25 cellular contexts compared by ENCODE assay signal in genomic region chr7:117065585-117066150, GRCh38.
DNase-seq lines count a peak whose midpoint lies in the region; ATAC-seq and TF ChIP-seq lines count a peak whose summit lies in the region.
"Had no signal": no experiment of that assay in that cellular context is flagged by ENCODE, and none has a peak within 500 bp of the region (broad histone marks: within the 10 kb centered on the region; RNA-seq: fewer than 3 reads in every experiment).

No MANE protein-coding gene starts in this region.

- H3K9me3 ChIP-seq in mammary epithelial cell (replicated peaks; ENCODE audit: insufficient read depth, low read length), result no peaks in the 10 kb centered on the region
- no peaks in the 10 kb centered on the region for H3K9me3 ChIP-seq in breast epithelium
- no peaks in the 10 kb centered on the region for H3K9me3 ChIP-seq in adipocyte (ENCODE audit: control insufficient read depth, low read length)

- H3K27ac Mint-ChIP-seq in stimulated activated memory B cell treated with anti-CD40 and anti-IgM and Interleukin-4, amounts not matched to agents 10 μg/mL and 1 μg/mL and 100 μg/mL, for 72 hours, result peak overlapping the region; percentile 45
- H3K27ac Mint-ChIP-seq: B cell; CD4-positive, alpha-beta T cell had no signal

- H3K9ac ChIP-seq in mammary epithelial cell (ENCODE audit: insufficient read depth, low read length) (no peak overlapping the region), adipocyte (ENCODE audit: low read length) (no peak overlapping the region)

- peaks cover 35% of the 10 kb centered on the region for H3K79me2 ChIP-seq in mammary epithelial cell (ENCODE audit: insufficient read depth, low read length)

- H3K27ac ChIP-seq in mammary epithelial cell (ENCODE audit: insufficient read depth, low read depth, low read length), result no peak overlapping the region
- H3K27ac ChIP-seq in breast epithelium, result no peak overlapping the region
- H3K27ac ChIP-seq in foreskin keratinocyte, result no peak overlapping the region
- H3K27ac ChIP-seq: 22Rv1 had no signal

- WGBS in mammary epithelial cell (ENCODE audit: low coverage, missing lambda C conversion rate), result 33% methylated on average over 3 of the region's 3 CpGs

- intact Hi-C loops in mammary epithelial cell (cut with micrococcal nuclease) (no loop called here), breast epithelium (cut with DNase I; ENCODE audit: low total_unique reads) (no loop called here)

- H2AFZ ChIP-seq in mammary epithelial cell (ENCODE audit: low read depth, low read length), result no peak overlapping the region

- H3K4me1 ChIP-seq in mammary epithelial cell (ENCODE audit: insufficient read depth, low read length) (no peaks in the 10 kb centered on the region), breast epithelium (no peaks in the 10 kb centered on the region), adipocyte (ENCODE audit: control insufficient read depth, insufficient read depth, low read length) (peaks cover 19% of the 10 kb centered on the region), foreskin keratinocyte (peaks cover 26% of the 10 kb centered on the region)

- no peaks in the 10 kb centered on the region for H4K20me1 ChIP-seq in mammary epithelial cell (ENCODE audit: insufficient read depth, low read length)

- CTCF ChIA-PET in mammary epithelial cell (lab: Charles Lee; ENCODE audit: low non-redundant PET), result no interaction called here

- no peak overlapping the region for H3K4me3 ChIP-seq in mammary epithelial cell (replicated peaks in 1 of 3; ENCODE audit: insufficient read depth in 1 of 3, low read depth in 2 of 3, low read length in 3 of 3)
- no peak overlapping the region for H3K4me3 ChIP-seq in breast epithelium
- no peak overlapping the region for H3K4me3 ChIP-seq in adipocyte (ENCODE audit: low read length)
- H3K4me3 ChIP-seq: GM12878, K562 had no signal

- dilution Hi-C loops in mammary epithelial cell (cut with HindIII; ENCODE audit: low sequenced_read_pairs), result no loop called here

- in situ Hi-C loops in mammary epithelial cell (cut with MboI; ENCODE audit: low sequenced_read_pairs in 2 of 2), result no loop called here

- TF ChIP-seq CTCF in mammary epithelial cell (conservative IDR thresholded peaks at IDR 0.05 in 1 of 2, IDR thresholded peaks at IDR 0.05 in 1 of 2; ENCODE audit: extremely low read depth in 1 of 2, insufficient read depth in 1 of 2, low read depth in 1 of 2, low read length in 2 of 2) (no peak), breast epithelium (IDR thresholded peaks at IDR 0.05) (no peak), foreskin keratinocyte (conservative IDR thresholded peaks at IDR 0.05) (no peak)

- no peak overlapping the region for H3K4me2 ChIP-seq in mammary epithelial cell (ENCODE audit: insufficient read depth, low read depth, low read length)

- DNase-seq in mammary epithelial cell, result peak; percentile 15
- DNase-seq in breast epithelium (ENCODE audit: low spot score in 2 of 2), result no peak
- peak; percentile 10 for DNase-seq in adipocyte (ENCODE audit: low read depth)
- DNase-seq in foreskin keratinocyte, result peak in 1 of 2 donors; percentile 72
- DNase-seq in hypothalamus (lab: John Stamatoyannopoulos, UW), result no peak
- DNase-seq in HUDEP-2 (lab: John Stamatoyannopoulos, UW; ENCODE audit: unreplicated experiment in 76 of 76), result no peak
- no peak for DNase-seq in activated effector memory CD4-positive, alpha-beta T cell treated with anti-CD3 and anti-CD28 coated beads, Interleukin-2, amount 50 U/mL, for 16 hours
- DNase-seq: CD4-positive, alpha-beta T cell; DMS153; GF-D8; HCEC 1CT; MV-4-11; NCI-H187; NCI-H2107; NCI-H510A; NCI-H82; PC-3; RPMI8226; SHP77 treated with DMSO at 0.1 percent for 48 hours had no signal

- H3K4me1 Mint-ChIP-seq in stimulated activated memory B cell treated with anti-CD40 and anti-IgM and Interleukin-4, amounts not matched to agents 10 μg/mL and 1 μg/mL and 100 μg/mL, for 72 hours, result peaks cover 34% of the 10 kb centered on the region
- H3K4me1 Mint-ChIP-seq: B cell had no signal

- peak; percentile 62 for ATAC-seq in foreskin keratinocyte
- ATAC-seq in stimulated activated memory B cell treated with anti-CD40 and anti-IgM and Interleukin-4, amounts not matched to agents 10 μg/mL and 1 μg/mL and 100 μg/mL, for 72 hours, result no peak
- ATAC-seq: GM12878, K562, PC-3, SK-N-SH treated with all-trans-retinoic acid at 6 μM for 48 hours had no signal

- H3K9me3 Mint-ChIP-seq in stimulated activated memory B cell treated with anti-CD40 and anti-IgM and Interleukin-4, amounts not matched to agents 10 μg/mL and 1 μg/mL and 100 μg/mL, for 72 hours, result no peaks in the 10 kb centered on the region
- H3K9me3 Mint-ChIP-seq: CD4-positive, alpha-beta T cell had no signal

- no peaks in the 10 kb centered on the region for H3K36me3 ChIP-seq in mammary epithelial cell (ENCODE audit: insufficient read depth, low read length)
- H3K36me3 ChIP-seq in breast epithelium, result no peaks in the 10 kb centered on the region
- H3K36me3 ChIP-seq in adipocyte (ENCODE audit: control insufficient read depth, insufficient read depth, low read length, severe bottlenecking), result no peaks in the 10 kb centered on the region

- no peak for TF ChIP-seq POLR2A in breast epithelium (IDR thresholded peaks at IDR 0.05)

- H3K36me3 Mint-ChIP-seq in stimulated activated memory B cell treated with anti-CD40 and anti-IgM and Interleukin-4, amounts not matched to agents 10 μg/mL and 1 μg/mL and 100 μg/mL, for 72 hours, result peaks cover 7% of the 10 kb centered on the region

- H3K27me3 ChIP-seq in mammary epithelial cell (ENCODE audit: insufficient read depth, low read length) (no peaks in the 10 kb centered on the region), breast epithelium (no peaks in the 10 kb centered on the region), adipocyte (replicated peaks; ENCODE audit: control insufficient read depth, insufficient read depth, low read length) (no peaks in the 10 kb centered on the region), foreskin keratinocyte (no peaks in the 10 kb centered on the region)

- H3K4me3 Mint-ChIP-seq in stimulated activated memory B cell treated with anti-CD40 and anti-IgM and Interleukin-4, amounts not matched to agents 10 μg/mL and 1 μg/mL and 100 μg/mL, for 72 hours, result no peak overlapping the region
- H3K4me3 Mint-ChIP-seq: B cell; CD4-positive, alpha-beta T cell had no signal

- H3K27me3 Mint-ChIP-seq in stimulated activated memory B cell treated with anti-CD40 and anti-IgM and Interleukin-4, amounts not matched to agents 10 μg/mL and 1 μg/mL and 100 μg/mL, for 72 hours, result no peaks in the 10 kb centered on the region
- H3K27me3 Mint-ChIP-seq: B cell; CD4-positive, alpha-beta T cell had no signal

- BruUV-seq in mammary epithelial cell (replicated peaks; lab: Mats Ljungman, UMichigan), result no TSS peak

Comparison
In these comparisons a context has a peak if more than half of its experiments do, and no peak if none do; other contexts are left out.
1. DNase-seq: peak in mammary epithelial cell (single experiment) and adipocyte (single experiment); none in breast epithelium (0 of 2), hypothalamus (0 of 51), HUDEP-2 (0 of 76) and activated effector memory CD4-positive, alpha-beta T cell treated with anti-CD3 and anti-CD28 coated beads, Interleukin-2, amount 50 U/mL, for 16 hours (single experiment).